2 cellular contexts compared by ENCODE assay signal in the genomic region with DNA sequence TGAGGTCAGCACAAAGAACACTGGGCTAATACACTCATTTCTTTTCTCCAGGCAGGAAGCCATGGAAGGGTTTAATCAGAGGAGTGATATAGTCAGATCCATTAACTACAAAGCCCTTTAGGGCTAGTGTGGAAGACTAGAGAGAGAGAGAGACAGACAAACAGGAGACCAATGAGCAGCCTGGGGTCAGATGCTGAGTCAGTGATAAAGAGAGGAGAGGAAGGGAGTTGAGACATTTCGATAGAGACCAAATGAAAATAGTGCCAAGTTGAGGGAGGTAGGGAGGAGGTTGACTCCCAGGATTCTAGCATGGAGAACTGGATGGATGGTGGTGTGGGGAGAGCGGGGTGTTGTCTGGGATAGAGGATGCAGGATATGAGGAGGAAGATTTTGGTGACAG.
TF ChIP-seq lines count a peak whose summit lies in the region.

No MANE protein-coding gene starts in this region.

TF ChIP-seq in A549, 52 proteins besides CTCF, POLR2A, EP300 and RAD21:
- no peak for TF ChIP-seq ZC3H11A (IDR thresholded peaks at IDR 0.05)
- TF ChIP-seq MAFK (IDR thresholded peaks at IDR 0.05; ENCODE audit: partially characterized antibody), result peak; percentile 69
TF ChIP-seq in A549: peak in this region for 1.

TF ChIP-seq in K562, 482 proteins besides CTCF, POLR2A, EP300 and RAD21:
- 0 out of 2 replicates have a peak, but pooled peaks have one; percentile 31 for TF ChIP-seq SUPT5H (IDR thresholded peaks at IDR 0.05)
- TF ChIP-seq MAFF (IDR thresholded peaks at IDR 0.05; ENCODE audit: low read length), result 0 out of 2 replicates have a peak, but pooled peaks have one; percentile 14
- no peak for TF ChIP-seq MECOM (CRISPR knock-in tag; IDR thresholded peaks at IDR 0.05)
- TF ChIP-seq ZNF316 (IDR thresholded peaks at IDR 0.05), result peak; percentile 79
- TF ChIP-seq C11orf30 (IDR thresholded peaks at IDR 0.05; ENCODE audit: low read depth), result peak; percentile 66
- TF ChIP-seq FOXP1 (CRISPR knock-in tag; IDR thresholded peaks at IDR 0.05), result no peak
- TF ChIP-seq ZNF41 (CRISPR knock-in tag; conservative IDR thresholded peaks at IDR 0.05), result no peak
- TF ChIP-seq MAFG (tag; conservative IDR thresholded peaks at IDR 0.05), result peak; percentile 21; the same call in 1 of the 2 replicates
